Comparison of ENCODE assay signal across 23 cellular contexts in genomic region chr17:75604034-75604695, GRCh38. TPM values are rescaled to one million over a fixed set of nuclear protein-coding genes. Genes with fewer than 3 reads are reported as not detected.
DNase-seq lines count a peak whose midpoint lies in the region; ATAC-seq, FAIRE-seq and TF ChIP-seq lines count a peak whose summit lies in the region.
"Had no signal": no experiment of that assay in that cellular context is flagged by ENCODE, and none has a peak within 500 bp of the region (broad histone marks: within the 10 kb centered on the region; RNA-seq: fewer than 3 reads in every experiment).

No MANE protein-coding gene starts in this region.

- 0 out of 4 replicates have a peak overlapping the region, but pooled peaks of 1 of the 2 experiments have one; percentile 61 for H3K9ac ChIP-seq in K562 (ENCODE audit: insufficient read depth in 1 of 2, low read depth in 2 of 2, low read length in 2 of 2)

- H4K20me1 ChIP-seq in K562 (replicated peaks; ENCODE audit: control insufficient read depth, insufficient read depth, low read length) = peaks cover 4% of the 10 kb centered on the region; the same call in 1 of the 2 replicates

- H3K36me3 ChIP-seq in left ventricle myocardium inferior (peaks cover 7% of the 10 kb centered on the region), K562 (ENCODE audit: control insufficient read depth, insufficient read depth, low read length) (no peaks in the 10 kb centered on the region), mucosa of descending colon (ENCODE audit: low read depth) (no peaks in the 10 kb centered on the region), vagina (no peaks in the 10 kb centered on the region)

- FAIRE-seq in K562 (lab: Jason Lieb, UNC) = no peak
- FAIRE-seq: H1 had no signal

- DNase-seq in right cardiac atrium (peak in 1 of 3 donors; percentile 43), left ventricle myocardium inferior (no peak), K562 (ENCODE audit: extremely low read depth in 1 of 4, low spot score in 3 of 4) (peak in 3 of 4 experiments; percentile 57 to 81 (median 81)), mucosa of descending colon (peak; percentile 61 to 70 (median 65)), vagina (ENCODE audit: extremely low spot score in 2 of 2) (no peak), NCI-H2029 treated with DMSO at 0.1 percent for 48 hours (lab: John Stamatoyannopoulos, UW) (no peak), sciatic nerve (ENCODE audit: low spot score) (no peak)
- DNase-seq in central memory CD4-positive, alpha-beta T cell = no peak
- DNase-seq: activated B cell treated with CpG ODN at 0.5 μM for 24 hours; activated CD4-positive, alpha-beta memory T cell treated with anti-CD3 and anti-CD28 coated beads for 36 hours; C1 segment of cervical spinal cord; effector memory CD4-positive, alpha-beta T cell; IMR-90; MM.1S; NCI-H1436; NCI-H524 treated with DMSO at 0.1 percent for 48 hours; Right ventricle myocardium superior; spleen; stimulated activated CD4-positive, alpha-beta T cell treated with anti-CD3 and anti-CD28 coated beads, Interleukin-4, amount 100 ng/mL, for 1 hour had no signal

- POLR2A ChIA-PET in K562 (lab: Yijun Ruan, JAX) = interaction anchor here (0.6 to 1.1 kb wide), 4 partner anchors 7 to 334 kb away, joined by 3 to 4 read pairs (median 3); no protein-coding TSS in a partner anchor

- ATAC-seq in right cardiac atrium = peak; percentile 17 to 43
- no peak for ATAC-seq in K562
- peak; percentile 68 for ATAC-seq in mucosa of descending colon
- ATAC-seq in sciatic nerve = no peak
- ATAC-seq: psoas muscle had no signal

- TF ChIP-seq CTCF in left ventricle myocardium inferior (IDR thresholded peaks at IDR 0.05; ENCODE audit: borderline replicate concordance) (no peak), K562 (IDR thresholded peaks at IDR 0.05 in 2 of 3, conservative IDR thresholded peaks at IDR 0.05 in 1 of 3; ENCODE audit: insufficient read depth in 2 of 3, low read depth in 1 of 3, low read length in 3 of 3) (no peak), mucosa of descending colon (IDR thresholded peaks at IDR 0.05) (no peak), vagina (IDR thresholded peaks at IDR 0.05) (no peak)

- no peak overlapping the region for H3K4me2 ChIP-seq in K562 (ENCODE audit: insufficient read depth, low read length)

- no peak overlapping the region for H2AFZ ChIP-seq in K562 (ENCODE audit: low read depth, low read length)

- TF ChIP-seq POLR2A in K562 (conservative IDR thresholded peaks at IDR 0.05) (no peak), vagina (IDR thresholded peaks at IDR 0.05) (no peak)

- H3K9me1 ChIP-seq in K562 (ENCODE audit: control insufficient read depth, insufficient read depth, low read length) = no peaks in the 10 kb centered on the region

- intact Hi-C loops in right cardiac atrium (cut with DNase I) = no loop called here
- intact Hi-C loops in left ventricle myocardium inferior (cut with micrococcal nuclease) = no loop called here
- intact Hi-C loops in K562 (cut with micrococcal nuclease) = loop anchor here (5.0 kb wide), 1 partner anchor 143 kb away; no protein-coding TSS in a partner anchor
- intact Hi-C loops in mucosa of descending colon (cut with DNase I, micrococcal nuclease) = no loop called here
- intact Hi-C loops in vagina (cut with DNase I) = no loop called here
- intact Hi-C loops in sciatic nerve (cut with DNase I) = no loop called here

- H3K27ac ChIP-seq in right cardiac atrium (ENCODE audit: low read length) = no peak overlapping the region
- H3K27ac ChIP-seq in left ventricle myocardium inferior (replicated peaks) = no peak overlapping the region
- no peak overlapping the region for H3K27ac ChIP-seq in K562 (ENCODE audit: extremely low read depth, low read depth, low read length)
- H3K27ac ChIP-seq in vagina = peak overlapping the region; percentile 42
- H3K27ac ChIP-seq: heart left ventricle, psoas muscle had no signal

- in situ Hi-C loops in K562 (cut with MboI) = no loop called here

- H3K9me3 ChIP-seq in right cardiac atrium (ENCODE audit: control insufficient read depth, low read length) = no peaks in the 10 kb centered on the region
- H3K9me3 ChIP-seq in left ventricle myocardium inferior (replicated peaks) = no peaks in the 10 kb centered on the region
- H3K9me3 ChIP-seq in K562 (replicated peaks; ENCODE audit: control insufficient read depth, insufficient read depth, low read depth, low read length) = no peaks in the 10 kb centered on the region
- no peaks in the 10 kb centered on the region for H3K9me3 ChIP-seq in mucosa of descending colon
- H3K9me3 ChIP-seq in vagina = no peaks in the 10 kb centered on the region
- H3K9me3 ChIP-seq: heart left ventricle, psoas muscle, spleen had no signal

- TF ChIP-seq EP300 in K562 (IDR thresholded peaks at IDR 0.05; ENCODE audit: low read length) = no peak

- TF ChIP-seq RAD21 in K562 (CRISPR knock-in tag; conservative IDR thresholded peaks at IDR 0.05 in 1 of 2, IDR thresholded peaks at IDR 0.05 in 1 of 2) = no peak

- no peaks in the 10 kb centered on the region for H3K79me2 ChIP-seq in K562 (ENCODE audit: control insufficient read depth, insufficient read depth, low read length)

- no peaks in the 10 kb centered on the region for H3K27me3 ChIP-seq in right cardiac atrium (ENCODE audit: control insufficient read depth, insufficient read depth)
- H3K27me3 ChIP-seq in left ventricle myocardium inferior (ENCODE audit: low read depth) = no peaks in the 10 kb centered on the region
- H3K27me3 ChIP-seq in K562 (ENCODE audit: control insufficient read depth in 2 of 2, insufficient read depth in 2 of 2, low read length in 2 of 2) = peaks cover 0 to 7% of the 10 kb centered on the region in 2 experiments; a peak in 3 of 5 replicates
- H3K27me3 ChIP-seq in vagina = no peaks in the 10 kb centered on the region
- H3K27me3 ChIP-seq: heart left ventricle, spleen had no signal

- CTCF ChIA-PET in K562 (lab: Yijun Ruan, JAX; ENCODE audit: low intra/inter-chr PET ratio) = no interaction called here

- no peak overlapping the region for H3K4me3 ChIP-seq in right cardiac atrium (ENCODE audit: low read length)
- H3K4me3 ChIP-seq in left ventricle myocardium inferior = no peak overlapping the region
- H3K4me3 ChIP-seq in K562 = no peak overlapping the region
- no peak overlapping the region for H3K4me3 ChIP-seq in mucosa of descending colon
- no peak overlapping the region for H3K4me3 ChIP-seq in vagina
- H3K4me3 ChIP-seq: heart left ventricle, psoas muscle, spleen had no signal

- H3K4me1 ChIP-seq in right cardiac atrium (ENCODE audit: control insufficient read depth, insufficient read depth, low read length) (peaks cover 4% of the 10 kb centered on the region), left ventricle myocardium inferior (peaks cover 6% of the 10 kb centered on the region), K562 (replicated peaks in 1 of 2; ENCODE audit: control insufficient read depth in 2 of 2, insufficient read depth in 2 of 2, low read length in 2 of 2) (peaks cover 3 to 22% of the 10 kb centered on the region in 2 experiments; a peak in 3 of 5 replicates), mucosa of descending colon (ENCODE audit: low read depth) (peaks cover 18% of the 10 kb centered on the region), vagina (peaks cover 12% of the 10 kb centered on the region)
- H3K4me1 ChIP-seq: psoas muscle had no signal

- BruUV-seq in K562 (replicated peaks; lab: Mats Ljungman, UMichigan) = no TSS peak

- WGBS in right cardiac atrium = 70% methylated on average over 12 of the region's 12 CpGs
- WGBS in K562 (ENCODE audit: insufficient coverage, low coverage, missing lambda C conversion rate) = 12% methylated on average over 8 of the region's 12 CpGs

RNA-seq across cellular contexts. Expression of gene MYO15B, which starts 16.6 kb away (rescaled TPM):
- total RNA-seq in right cardiac atrium (100 to 1,000 TPM in 1 of 4 donors, 10 to 100 TPM in 3; 75.8 to 131 (median 93.4) TPM), left ventricle myocardium inferior (43.0 TPM), K562 (2014; rRNA removed) (0.05 and 0.24 TPM in 2 replicates), K562 (2014; rRNA removed; fragmentation: Illumina TruSeq; extraction: Trizol) (1.2 TPM in 1 of 2 replicates, not detected in the other), K562 (2015; rRNA removed; fragmentation: Illumina TruSeq; extraction: Trizol) (0.83 TPM in 2 replicates), K562 (2021) (1.5 and 3.1 TPM in 2 replicates), mucosa of descending colon (1,000 to 10,000 TPM in 1 of 3 donors, 100 to 1,000 TPM in 2; 591 to 1,071 (median 660) TPM), vagina (160 TPM), sciatic nerve (336 TPM)
- polyA plus RNA-seq in right cardiac atrium (70.9 TPM), K562 (2011; rRNA removed) (0.82 and 1.2 TPM in 2 replicates), K562 (2014; fragmentation: Illumina TruSeq; extraction: Trizol) (0.12 and 0.76 TPM in 2 replicates), K562 (2014; fragmentation: Nextera tagmentation; extraction: Ambion mirVana) (not detected), K562 (2014; rRNA removed) (0.98 and 1.5 TPM in 2 replicates)
- total RNA-seq in K562 (2011; cell fraction: chromatin; rRNA removed; ENCODE audit: low replicate concordance) = 8.9 and 39.4 TPM in 2 replicates
- 22.5 and 24.7 TPM in 2 replicates for total RNA-seq in K562 (2011; cell fraction: nucleolus; rRNA removed)
- 11.1 and 14.7 TPM in 2 replicates for total RNA-seq in K562 (2011; cell fraction: nucleoplasm; rRNA removed)
- 0.39 and 0.49 TPM in 2 replicates for polyA plus RNA-seq in K562 (2011; cell fraction: cytosol; rRNA removed)
- polyA plus RNA-seq in K562 (2011; cell fraction: nucleus; rRNA removed) = 15.0 and 17.9 TPM in 2 replicates
- 1.2 and 10.8 TPM in 2 replicates for polyA plus RNA-seq in K562 (2012)
- 0.70 and 1.0 TPM in 2 replicates for polyA minus RNA-seq in K562 (2011; rRNA and poly(A)+ RNA removed)
- not detected in 2 replicates for polyA minus RNA-seq in K562 (2011; cell fraction: cytosol; rRNA and poly(A)+ RNA removed)
- polyA minus RNA-seq in K562 (2011; cell fraction: nucleus; rRNA and poly(A)+ RNA removed) = 7.7 and 8.5 TPM in 2 replicates

RNA-seq across cellular contexts. Expression of gene SMIM5, which starts 29.1 kb away (rescaled TPM):
- total RNA-seq in right cardiac atrium = 10 to 100 TPM in 2 of 4 donors, 1 to 10 TPM in 2; 6.9 to 12.2 (median 9.6) TPM
- 13.5 TPM for polyA plus RNA-seq in right cardiac atrium
- 14.0 TPM for total RNA-seq in left ventricle myocardium inferior
- total RNA-seq in K562 (2011; cell fraction: chromatin; rRNA removed; ENCODE audit: low replicate concordance) = 0.16 TPM in 1 of 2 replicates, not detected in the other
- total RNA-seq in K562 (2011; cell fraction: nucleolus; rRNA removed) = 0.13 TPM in 1 of 2 replicates, not detected in the other
- total RNA-seq in K562 (2011; cell fraction: nucleoplasm; rRNA removed) = not detected in 2 replicates
- total RNA-seq in K562 (2014; rRNA removed) = not detected in 2 replicates
- total RNA-seq in K562 (2014; rRNA removed; fragmentation: Illumina TruSeq; extraction: Trizol) = not detected in 2 replicates
- not detected in 2 replicates for total RNA-seq in K562 (2015; rRNA removed; fragmentation: Illumina TruSeq; extraction: Trizol)
- total RNA-seq in K562 (2021) = not detected in 2 replicates
- polyA plus RNA-seq in K562 (2011; rRNA removed) = not detected in 2 replicates
- polyA plus RNA-seq in K562 (2011; cell fraction: cytosol; rRNA removed) = 0.04 TPM in 1 of 2 replicates, not detected in the other
- not detected in 2 replicates for polyA plus RNA-seq in K562 (2011; cell fraction: nucleus; rRNA removed)
- 0.14 and 0.17 TPM in 2 replicates for polyA plus RNA-seq in K562 (2012)
- polyA plus RNA-seq in K562 (2014; fragmentation: Illumina TruSeq; extraction: Trizol) = not detected in 2 replicates
- not detected for polyA plus RNA-seq in K562 (2014; fragmentation: Nextera tagmentation; extraction: Ambion mirVana)
- polyA plus RNA-seq in K562 (2014; rRNA removed) = 0.08 TPM in 1 of 2 replicates, not detected in the other
- polyA minus RNA-seq in K562 (2011; rRNA and poly(A)+ RNA removed) = not detected in 2 replicates
- polyA minus RNA-seq in K562 (2011; cell fraction: cytosol; rRNA and poly(A)+ RNA removed) = not detected in 2 replicates
- not detected in 2 replicates for polyA minus RNA-seq in K562 (2011; cell fraction: nucleus; rRNA and poly(A)+ RNA removed)
- 10 to 100 TPM; 20.7 to 41.6 (median 27.5) TPM for total RNA-seq in mucosa of descending colon
- 2.2 TPM for total RNA-seq in vagina
- 12.5 TPM for total RNA-seq in sciatic nerve
- total RNA-seq: A673; activated CD4-positive, alpha-beta memory T cell treated with anti-CD3 and anti-CD28 coated beads for 36 hours; H1; IMR-90 had no signal
- polyA plus RNA-seq: H1, IMR-90 had no signal

Comparison
In these comparisons a context has a peak if more than half of its experiments do, and no peak if none do; other contexts are left out.
1. ATAC-seq: peak in right cardiac atrium (2 of 2) and mucosa of descending colon (single experiment); none in K562 (single experiment) and sciatic nerve (single experiment).
2. DNase-seq: peak in K562 (3 of 4) and mucosa of descending colon (3 of 3); none in left ventricle myocardium inferior (single experiment), vagina (0 of 2), NCI-H2029 treated with DMSO at 0.1 percent for 48 hours (single experiment), sciatic nerve (single experiment) and central memory CD4-positive, alpha-beta T cell (single experiment).